1 cellular context compared by ENCODE assay signal in the genomic region with DNA sequence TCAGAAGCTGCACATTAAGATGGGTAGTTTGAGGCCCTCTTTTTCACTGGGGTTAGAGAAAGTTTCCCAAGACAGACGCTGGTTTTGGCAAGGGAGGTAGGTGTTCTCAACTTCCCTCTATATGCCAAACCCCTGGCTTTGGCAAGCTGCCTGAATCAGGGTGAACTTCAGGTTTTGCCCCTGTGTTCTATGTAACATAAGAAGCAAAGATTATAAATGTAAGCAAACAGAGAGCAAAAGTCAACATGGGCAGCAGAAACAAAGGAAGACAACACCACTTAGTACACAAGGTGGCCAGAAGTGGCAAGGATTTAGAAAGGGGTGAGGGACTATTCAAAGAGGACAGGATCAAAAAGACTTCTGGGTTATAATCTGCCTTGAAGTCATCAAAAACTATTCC.
TF ChIP-seq lines count a peak whose summit lies in the region.

No MANE protein-coding gene starts in this region.

TF ChIP-seq in HepG2, 621 proteins besides CTCF, POLR2A, EP300 and RAD21 (continued from another document and continues in another):
- TF ChIP-seq, protein P1, sequence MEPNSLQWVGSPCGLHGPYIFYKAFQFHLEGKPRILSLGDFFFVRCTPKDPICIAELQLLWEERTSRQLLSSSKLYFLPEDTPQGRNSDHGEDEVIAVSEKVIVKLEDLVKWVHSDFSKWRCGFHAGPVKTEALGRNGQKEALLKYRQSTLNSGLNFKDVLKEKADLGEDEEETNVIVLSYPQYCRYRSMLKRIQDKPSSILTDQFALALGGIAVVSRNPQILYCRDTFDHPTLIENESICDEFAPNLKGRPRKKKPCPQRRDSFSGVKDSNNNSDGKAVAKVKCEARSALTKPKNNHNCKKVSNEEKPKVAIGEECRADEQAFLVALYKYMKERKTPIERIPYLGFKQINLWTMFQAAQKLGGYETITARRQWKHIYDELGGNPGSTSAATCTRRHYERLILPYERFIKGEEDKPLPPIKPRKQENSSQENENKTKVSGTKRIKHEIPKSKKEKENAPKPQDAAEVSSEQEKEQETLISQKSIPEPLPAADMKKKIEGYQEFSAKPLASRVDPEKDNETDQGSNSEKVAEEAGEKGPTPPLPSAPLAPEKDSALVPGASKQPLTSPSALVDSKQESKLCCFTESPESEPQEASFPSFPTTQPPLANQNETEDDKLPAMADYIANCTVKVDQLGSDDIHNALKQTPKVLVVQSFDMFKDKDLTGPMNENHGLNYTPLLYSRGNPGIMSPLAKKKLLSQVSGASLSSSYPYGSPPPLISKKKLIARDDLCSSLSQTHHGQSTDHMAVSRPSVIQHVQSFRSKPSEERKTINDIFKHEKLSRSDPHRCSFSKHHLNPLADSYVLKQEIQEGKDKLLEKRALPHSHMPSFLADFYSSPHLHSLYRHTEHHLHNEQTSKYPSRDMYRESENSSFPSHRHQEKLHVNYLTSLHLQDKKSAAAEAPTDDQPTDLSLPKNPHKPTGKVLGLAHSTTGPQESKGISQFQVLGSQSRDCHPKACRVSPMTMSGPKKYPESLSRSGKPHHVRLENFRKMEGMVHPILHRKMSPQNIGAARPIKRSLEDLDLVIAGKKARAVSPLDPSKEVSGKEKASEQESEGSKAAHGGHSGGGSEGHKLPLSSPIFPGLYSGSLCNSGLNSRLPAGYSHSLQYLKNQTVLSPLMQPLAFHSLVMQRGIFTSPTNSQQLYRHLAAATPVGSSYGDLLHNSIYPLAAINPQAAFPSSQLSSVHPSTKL (CRISPR knock-in tag; IDR thresholded peaks at IDR 0.05): peak; percentile 73
- peak; percentile 39; the same call in 1 of the 2 replicates for TF ChIP-seq GATAD2A (CRISPR knock-in tag; IDR thresholded peaks at IDR 0.05)
- peak; percentile 70 for TF ChIP-seq RARA (CRISPR knock-in tag; IDR thresholded peaks at IDR 0.05)
- TF ChIP-seq, protein P2, sequence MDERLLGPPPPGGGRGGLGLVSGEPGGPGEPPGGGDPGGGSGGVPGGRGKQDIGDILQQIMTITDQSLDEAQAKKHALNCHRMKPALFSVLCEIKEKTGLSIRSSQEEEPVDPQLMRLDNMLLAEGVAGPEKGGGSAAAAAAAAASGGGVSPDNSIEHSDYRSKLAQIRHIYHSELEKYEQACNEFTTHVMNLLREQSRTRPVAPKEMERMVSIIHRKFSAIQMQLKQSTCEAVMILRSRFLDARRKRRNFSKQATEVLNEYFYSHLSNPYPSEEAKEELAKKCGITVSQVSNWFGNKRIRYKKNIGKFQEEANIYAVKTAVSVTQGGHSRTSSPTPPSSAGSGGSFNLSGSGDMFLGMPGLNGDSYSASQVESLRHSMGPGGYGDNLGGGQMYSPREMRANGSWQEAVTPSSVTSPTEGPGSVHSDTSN (CRISPR knock-in tag; IDR thresholded peaks at IDR 0.05): no peak
- TF ChIP-seq ZNF124 (CRISPR knock-in tag; IDR thresholded peaks at IDR 0.05): no peak
- TF ChIP-seq SIX1 (CRISPR knock-in tag; IDR thresholded peaks at IDR 0.05; ENCODE audit: borderline replicate concordance): peak; percentile 75; the same call in 1 of the 2 replicates
- no peak for TF ChIP-seq MYC (CRISPR knock-in tag; IDR thresholded peaks at IDR 0.05; ENCODE audit: borderline replicate concordance)
- TF ChIP-seq ZBTB8A (CRISPR knock-in tag; IDR thresholded peaks at IDR 0.05; ENCODE audit: borderline replicate concordance, low read depth): no peak
- TF ChIP-seq KMT2A (CRISPR knock-in tag; IDR thresholded peaks at IDR 0.05): no peak
- TF ChIP-seq, protein P3, sequence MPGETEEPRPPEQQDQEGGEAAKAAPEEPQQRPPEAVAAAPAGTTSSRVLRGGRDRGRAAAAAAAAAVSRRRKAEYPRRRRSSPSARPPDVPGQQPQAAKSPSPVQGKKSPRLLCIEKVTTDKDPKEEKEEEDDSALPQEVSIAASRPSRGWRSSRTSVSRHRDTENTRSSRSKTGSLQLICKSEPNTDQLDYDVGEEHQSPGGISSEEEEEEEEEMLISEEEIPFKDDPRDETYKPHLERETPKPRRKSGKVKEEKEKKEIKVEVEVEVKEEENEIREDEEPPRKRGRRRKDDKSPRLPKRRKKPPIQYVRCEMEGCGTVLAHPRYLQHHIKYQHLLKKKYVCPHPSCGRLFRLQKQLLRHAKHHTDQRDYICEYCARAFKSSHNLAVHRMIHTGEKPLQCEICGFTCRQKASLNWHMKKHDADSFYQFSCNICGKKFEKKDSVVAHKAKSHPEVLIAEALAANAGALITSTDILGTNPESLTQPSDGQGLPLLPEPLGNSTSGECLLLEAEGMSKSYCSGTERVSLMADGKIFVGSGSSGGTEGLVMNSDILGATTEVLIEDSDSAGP (CRISPR knock-in tag; IDR thresholded peaks at IDR 0.05; ENCODE audit: borderline replicate concordance): no peak
- TF ChIP-seq ZNF468 (CRISPR knock-in tag; IDR thresholded peaks at IDR 0.05): no peak
- no peak for TF ChIP-seq SRSF1 (optimal IDR thresholded peaks at IDR 0.05; ENCODE audit: low read depth, low read length)
- no peak for TF ChIP-seq REL (CRISPR knock-in tag; conservative IDR thresholded peaks at IDR 0.05)
- TF ChIP-seq, protein P4, sequence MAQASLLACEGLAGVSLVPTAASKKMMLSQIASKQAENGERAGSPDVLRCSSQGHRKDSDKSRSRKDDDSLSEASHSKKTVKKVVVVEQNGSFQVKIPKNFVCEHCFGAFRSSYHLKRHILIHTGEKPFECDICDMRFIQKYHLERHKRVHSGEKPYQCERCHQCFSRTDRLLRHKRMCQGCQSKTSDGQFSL (CRISPR knock-in tag; IDR thresholded peaks at IDR 0.05): no peak
- TF ChIP-seq CCDC6 (CRISPR knock-in tag; IDR thresholded peaks at IDR 0.05): no peak
- TF ChIP-seq, protein P5, sequence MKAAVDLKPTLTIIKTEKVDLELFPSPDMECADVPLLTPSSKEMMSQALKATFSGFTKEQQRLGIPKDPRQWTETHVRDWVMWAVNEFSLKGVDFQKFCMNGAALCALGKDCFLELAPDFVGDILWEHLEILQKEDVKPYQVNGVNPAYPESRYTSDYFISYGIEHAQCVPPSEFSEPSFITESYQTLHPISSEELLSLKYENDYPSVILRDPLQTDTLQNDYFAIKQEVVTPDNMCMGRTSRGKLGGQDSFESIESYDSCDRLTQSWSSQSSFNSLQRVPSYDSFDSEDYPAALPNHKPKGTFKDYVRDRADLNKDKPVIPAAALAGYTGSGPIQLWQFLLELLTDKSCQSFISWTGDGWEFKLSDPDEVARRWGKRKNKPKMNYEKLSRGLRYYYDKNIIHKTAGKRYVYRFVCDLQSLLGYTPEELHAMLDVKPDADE (CRISPR knock-in tag; IDR thresholded peaks at IDR 0.05): no peak
- TF ChIP-seq ERF (CRISPR knock-in tag; IDR thresholded peaks at IDR 0.05): no peak
- TF ChIP-seq PHF21A (CRISPR knock-in tag; IDR thresholded peaks at IDR 0.05): no peak
- TF ChIP-seq, protein P6, sequence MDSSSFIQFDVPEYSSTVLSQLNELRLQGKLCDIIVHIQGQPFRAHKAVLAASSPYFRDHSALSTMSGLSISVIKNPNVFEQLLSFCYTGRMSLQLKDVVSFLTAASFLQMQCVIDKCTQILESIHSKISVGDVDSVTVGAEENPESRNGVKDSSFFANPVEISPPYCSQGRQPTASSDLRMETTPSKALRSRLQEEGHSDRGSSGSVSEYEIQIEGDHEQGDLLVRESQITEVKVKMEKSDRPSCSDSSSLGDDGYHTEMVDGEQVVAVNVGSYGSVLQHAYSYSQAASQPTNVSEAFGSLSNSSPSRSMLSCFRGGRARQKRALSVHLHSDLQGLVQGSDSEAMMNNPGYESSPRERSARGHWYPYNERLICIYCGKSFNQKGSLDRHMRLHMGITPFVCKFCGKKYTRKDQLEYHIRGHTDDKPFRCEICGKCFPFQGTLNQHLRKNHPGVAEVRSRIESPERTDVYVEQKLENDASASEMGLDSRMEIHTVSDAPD (CRISPR knock-in tag; IDR thresholded peaks at IDR 0.05): no peak
- no peak for TF ChIP-seq TP53 (CRISPR knock-in tag; conservative IDR thresholded peaks at IDR 0.05)
- TF ChIP-seq SP140L (CRISPR knock-in tag; IDR thresholded peaks at IDR 0.05; ENCODE audit: borderline replicate concordance): no peak
- no peak for TF ChIP-seq CBFB (CRISPR knock-in tag; IDR thresholded peaks at IDR 0.05)
- TF ChIP-seq, protein P7, sequence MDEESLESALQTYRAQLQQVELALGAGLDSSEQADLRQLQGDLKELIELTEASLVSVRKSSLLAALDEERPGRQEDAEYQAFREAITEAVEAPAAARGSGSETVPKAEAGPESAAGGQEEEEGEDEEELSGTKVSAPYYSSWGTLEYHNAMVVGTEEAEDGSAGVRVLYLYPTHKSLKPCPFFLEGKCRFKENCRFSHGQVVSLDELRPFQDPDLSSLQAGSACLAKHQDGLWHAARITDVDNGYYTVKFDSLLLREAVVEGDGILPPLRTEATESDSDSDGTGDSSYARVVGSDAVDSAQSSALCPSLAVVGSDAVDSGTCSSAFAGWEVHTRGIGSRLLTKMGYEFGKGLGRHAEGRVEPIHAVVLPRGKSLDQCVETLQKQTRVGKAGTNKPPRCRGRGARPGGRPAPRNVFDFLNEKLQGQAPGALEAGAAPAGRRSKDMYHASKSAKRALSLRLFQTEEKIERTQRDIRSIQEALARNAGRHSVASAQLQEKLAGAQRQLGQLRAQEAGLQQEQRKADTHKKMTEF (CRISPR knock-in tag; IDR thresholded peaks at IDR 0.05): no peak
- TF ChIP-seq, protein P8, sequence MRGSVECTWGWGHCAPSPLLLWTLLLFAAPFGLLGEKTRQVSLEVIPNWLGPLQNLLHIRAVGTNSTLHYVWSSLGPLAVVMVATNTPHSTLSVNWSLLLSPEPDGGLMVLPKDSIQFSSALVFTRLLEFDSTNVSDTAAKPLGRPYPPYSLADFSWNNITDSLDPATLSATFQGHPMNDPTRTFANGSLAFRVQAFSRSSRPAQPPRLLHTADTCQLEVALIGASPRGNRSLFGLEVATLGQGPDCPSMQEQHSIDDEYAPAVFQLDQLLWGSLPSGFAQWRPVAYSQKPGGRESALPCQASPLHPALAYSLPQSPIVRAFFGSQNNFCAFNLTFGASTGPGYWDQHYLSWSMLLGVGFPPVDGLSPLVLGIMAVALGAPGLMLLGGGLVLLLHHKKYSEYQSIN (CRISPR knock-in tag; IDR thresholded peaks at IDR 0.05; ENCODE audit: borderline replicate concordance): no peak
- no peak for TF ChIP-seq KDM1A (CRISPR knock-in tag; IDR thresholded peaks at IDR 0.05)
- no peak for TF ChIP-seq ZNF430 (CRISPR knock-in tag; IDR thresholded peaks at IDR 0.05)
- TF ChIP-seq, protein P9, sequence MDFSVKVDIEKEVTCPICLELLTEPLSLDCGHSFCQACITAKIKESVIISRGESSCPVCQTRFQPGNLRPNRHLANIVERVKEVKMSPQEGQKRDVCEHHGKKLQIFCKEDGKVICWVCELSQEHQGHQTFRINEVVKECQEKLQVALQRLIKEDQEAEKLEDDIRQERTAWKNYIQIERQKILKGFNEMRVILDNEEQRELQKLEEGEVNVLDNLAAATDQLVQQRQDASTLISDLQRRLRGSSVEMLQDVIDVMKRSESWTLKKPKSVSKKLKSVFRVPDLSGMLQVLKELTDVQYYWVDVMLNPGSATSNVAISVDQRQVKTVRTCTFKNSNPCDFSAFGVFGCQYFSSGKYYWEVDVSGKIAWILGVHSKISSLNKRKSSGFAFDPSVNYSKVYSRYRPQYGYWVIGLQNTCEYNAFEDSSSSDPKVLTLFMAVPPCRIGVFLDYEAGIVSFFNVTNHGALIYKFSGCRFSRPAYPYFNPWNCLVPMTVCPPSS (IDR thresholded peaks at IDR 0.05): no peak
- 0 out of 2 replicates have a peak, but pooled peaks have one; percentile 26 for TF ChIP-seq HDAC2 (CRISPR knock-in tag; IDR thresholded peaks at IDR 0.05)
- TF ChIP-seq FOXO1 (CRISPR knock-in tag; IDR thresholded peaks at IDR 0.05): peak; percentile 42; the same call in 1 of the 2 replicates
- TF ChIP-seq SP1 (IDR thresholded peaks at IDR 0.05): no peak
- no peak for TF ChIP-seq SP1 (CRISPR knock-in tag; IDR thresholded peaks at IDR 0.05)
- TF ChIP-seq FOXA3 (CRISPR knock-in tag; IDR thresholded peaks at IDR 0.05): peak; percentile 90
- TF ChIP-seq SMYD3 (CRISPR knock-in tag; IDR thresholded peaks at IDR 0.05): no peak
- no peak for TF ChIP-seq NR2F1 (CRISPR knock-in tag; IDR thresholded peaks at IDR 0.05)
- TF ChIP-seq, protein P10, sequence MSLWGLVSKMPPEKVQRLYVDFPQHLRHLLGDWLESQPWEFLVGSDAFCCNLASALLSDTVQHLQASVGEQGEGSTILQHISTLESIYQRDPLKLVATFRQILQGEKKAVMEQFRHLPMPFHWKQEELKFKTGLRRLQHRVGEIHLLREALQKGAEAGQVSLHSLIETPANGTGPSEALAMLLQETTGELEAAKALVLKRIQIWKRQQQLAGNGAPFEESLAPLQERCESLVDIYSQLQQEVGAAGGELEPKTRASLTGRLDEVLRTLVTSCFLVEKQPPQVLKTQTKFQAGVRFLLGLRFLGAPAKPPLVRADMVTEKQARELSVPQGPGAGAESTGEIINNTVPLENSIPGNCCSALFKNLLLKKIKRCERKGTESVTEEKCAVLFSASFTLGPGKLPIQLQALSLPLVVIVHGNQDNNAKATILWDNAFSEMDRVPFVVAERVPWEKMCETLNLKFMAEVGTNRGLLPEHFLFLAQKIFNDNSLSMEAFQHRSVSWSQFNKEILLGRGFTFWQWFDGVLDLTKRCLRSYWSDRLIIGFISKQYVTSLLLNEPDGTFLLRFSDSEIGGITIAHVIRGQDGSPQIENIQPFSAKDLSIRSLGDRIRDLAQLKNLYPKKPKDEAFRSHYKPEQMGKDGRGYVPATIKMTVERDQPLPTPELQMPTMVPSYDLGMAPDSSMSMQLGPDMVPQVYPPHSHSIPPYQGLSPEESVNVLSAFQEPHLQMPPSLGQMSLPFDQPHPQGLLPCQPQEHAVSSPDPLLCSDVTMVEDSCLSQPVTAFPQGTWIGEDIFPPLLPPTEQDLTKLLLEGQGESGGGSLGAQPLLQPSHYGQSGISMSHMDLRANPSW (CRISPR knock-in tag; IDR thresholded peaks at IDR 0.05; ENCODE audit: borderline replicate concordance): no peak
- TF ChIP-seq FOXK1 (CRISPR knock-in tag; IDR thresholded peaks at IDR 0.05; ENCODE audit: borderline replicate concordance, low read depth): peak; percentile 39; the same call in 1 of the 2 replicates
- no peak for TF ChIP-seq HDAC6 (IDR thresholded peaks at IDR 0.05; ENCODE audit: low read depth, low read length)
- no peak for TF ChIP-seq ZMAT3 (CRISPR knock-in tag; conservative IDR thresholded peaks at IDR 0.05)
- TF ChIP-seq BCL6 (CRISPR knock-in tag; IDR thresholded peaks at IDR 0.05): peak; percentile 25; the same call in 1 of the 2 replicates
- TF ChIP-seq MEIS1 (CRISPR knock-in tag; IDR thresholded peaks at IDR 0.05; ENCODE audit: borderline replicate concordance): no peak
- no peak for TF ChIP-seq ISX (CRISPR knock-in tag; conservative IDR thresholded peaks at IDR 0.05)
- no peak; the same call in 1 of the 2 replicates for TF ChIP-seq SIX4 (CRISPR knock-in tag; IDR thresholded peaks at IDR 0.05)
- TF ChIP-seq FOXJ3 (CRISPR knock-in tag; IDR thresholded peaks at IDR 0.05; ENCODE audit: borderline replicate concordance): no peak
